ENCODE assay signal across 19 cellular contexts in the genomic region with DNA sequence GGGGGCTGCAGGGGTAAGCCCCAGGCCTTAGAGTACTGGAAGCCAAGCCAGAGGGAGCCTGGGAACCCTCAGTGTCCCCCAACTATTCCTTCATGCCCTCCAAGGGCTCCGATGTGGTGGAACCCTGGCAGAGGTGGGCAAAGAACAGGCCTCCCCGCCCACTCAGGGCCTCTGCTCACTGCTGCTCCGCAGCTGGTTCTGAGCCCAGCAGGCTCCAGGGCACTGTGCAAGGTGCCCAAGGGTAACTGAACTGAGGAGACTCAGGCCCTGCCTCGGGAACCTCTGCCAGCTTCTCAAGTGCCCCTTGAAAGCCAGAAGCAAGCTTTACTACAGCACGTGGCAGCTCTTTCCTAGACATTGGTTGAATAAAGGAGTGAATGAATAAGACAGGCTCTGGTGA. TPM values are rescaled to one million over a fixed set of nuclear protein-coding genes. Genes with fewer than 3 reads are reported as not detected.
DNase-seq lines count a peak whose midpoint lies in the region; ATAC-seq, FAIRE-seq and TF ChIP-seq lines count a peak whose summit lies in the region.
"Had no signal": no experiment of that assay in that cellular context is flagged by ENCODE, and none has a peak within 500 bp of the region (broad histone marks: within the 10 kb centered on the region; RNA-seq: fewer than 3 reads in every experiment).

No MANE protein-coding gene starts in this region.

- no peak overlapping the region for H4K91ac ChIP-seq in H1 (replicated peaks; ENCODE audit: insufficient read length, low read length)

- no peak for TF ChIP-seq RAD21 in H1 (IDR thresholded peaks at IDR 0.05 in 1 of 2, conservative IDR thresholded peaks at IDR 0.05 in 1 of 2; ENCODE audit: low read depth in 2 of 2, low read length in 2 of 2)

- H3K9me3 ChIP-seq in Karpas-422 (ENCODE audit: low read length) (no peaks in the 10 kb centered on the region; the same call in 1 of the 2 replicates), H1 (ENCODE audit: insufficient read depth in 2 of 2, low read depth in 1 of 2, low read length in 1 of 2) (no peaks in the 10 kb centered on the region)
- H3K9me3 ChIP-seq: HAP-1, SJCRH30 had no signal

- no peak overlapping the region for H2AFZ ChIP-seq in Karpas-422 (ENCODE audit: low read length)
- no peak overlapping the region for H2AFZ ChIP-seq in H1 (ENCODE audit: low read length)
- H2AFZ ChIP-seq: GM23248 had no signal

- H3K23me2 ChIP-seq in H1 (ENCODE audit: low read depth, low read length): peaks cover 7% of the 10 kb centered on the region; the same call in 1 of the 2 replicates

- H3K27me3 ChIP-seq in Karpas-422 (ENCODE audit: low read length) (no peaks in the 10 kb centered on the region), H1 (replicated peaks in 1 of 4; ENCODE audit: control insufficient read depth in 3 of 4, extremely low read depth in 1 of 4, insufficient read depth in 3 of 4, low read length in 3 of 4) (peaks cover 0 to 2% (median 0%) of the 10 kb centered on the region in 4 experiments; a peak in 1 of 7 replicates)
- H3K27me3 ChIP-seq: SJCRH30 had no signal

- no peak overlapping the region for H3K14ac ChIP-seq in H1 (ENCODE audit: insufficient read length)

- H3K27ac ChIP-seq in Karpas-422 (ENCODE audit: low read length) (peak overlapping the region; percentile 99), H1 (ENCODE audit: low read depth, low read length) (no peak overlapping the region)
- H3K27ac ChIP-seq: GM23248, KMS-11, SJCRH30 had no signal

- CTCF ChIA-PET in H1 (lab: Charles Lee; ENCODE audit: partially characterized antibody): interaction anchor here (7.0 kb wide), 1 partner anchor 15 kb away, joined by 32 read pairs; no protein-coding TSS in a partner anchor

- POLR2A ChIA-PET in H1 (lab: Charles Lee; ENCODE audit: partially characterized antibody): no interaction called here

- H3K9ac ChIP-seq in Karpas-422 (ENCODE audit: low read length): peak overlapping the region; percentile 37
- no peak overlapping the region for H3K9ac ChIP-seq in H1 (replicated peaks in 1 of 4; ENCODE audit: extremely low read depth in 1 of 4, low read depth in 3 of 4, low read length in 3 of 4)
- H3K9ac ChIP-seq: GM23248, KMS-11 had no signal

- H4K5ac ChIP-seq in H1 (ENCODE audit: insufficient read length, low read depth, low read length): no peak overlapping the region

- H4K20me1 ChIP-seq in Karpas-422 (ENCODE audit: insufficient read depth, low read depth, low read length): no peaks in the 10 kb centered on the region
- H4K20me1 ChIP-seq in H1 (replicated peaks in 1 of 2; ENCODE audit: control insufficient read depth in 1 of 2, insufficient read depth in 2 of 2, low read length in 2 of 2): peaks cover 0 to 5% of the 10 kb centered on the region in 2 experiments

- no peak overlapping the region for H3K23ac ChIP-seq in H1 (ENCODE audit: insufficient read length)

- H3K4me1 ChIP-seq in Karpas-422 (ENCODE audit: low read length) (peaks cover 99% of the 10 kb centered on the region), H1 (replicated peaks in 1 of 4; ENCODE audit: control insufficient read depth in 3 of 4, insufficient read depth in 4 of 4, low read length in 3 of 4) (peaks cover 0 to 7% (median 1%) of the 10 kb centered on the region in 4 experiments; a peak in 3 of 7 replicates)

- no peak overlapping the region for H2BK15ac ChIP-seq in H1 (ENCODE audit: low read length)

- TF ChIP-seq CTCF in H1 (IDR thresholded peaks at IDR 0.05; ENCODE audit: control extremely low read depth in 1 of 3, insufficient read depth in 1 of 3, low read depth in 1 of 3, low read length in 3 of 3): no peak

- TF ChIP-seq EP300 in H1 (IDR thresholded peaks at IDR 0.05; ENCODE audit: borderline replicate concordance in 1 of 2, low read depth in 2 of 2, low read length in 2 of 2): no peak

- DNase-seq in DMS79 treated with DMSO at 0.1 percent for 48 hours (lab: John Stamatoyannopoulos, UW) (peak; percentile 70), Karpas-422 (no peak), H1 (ENCODE audit: low read depth in 1 of 2, low spot score in 2 of 2) (no peak), posterior vena cava (ENCODE audit: low spot score) (peak; percentile 81), NCI-H446 (lab: John Stamatoyannopoulos, UW) (no peak)
- no peak for DNase-seq in central memory CD4-positive, alpha-beta T cell
- DNase-seq: COR-L47, DND-41, GM23248, NCI-H1105, NCI-H146, NCI-H2081 treated with DMSO at 0.1 percent for 48 hours, NCI-H510A treated with DMSO at 0.1 percent for 48 hours, NCI-H748 treated with DMSO at 0.1 percent for 48 hours, SJCRH30 had no signal

- H2BK120ac ChIP-seq in H1 (replicated peaks; ENCODE audit: low read depth, low read length): no peak overlapping the region

- H3K79me2 ChIP-seq in Karpas-422 (ENCODE audit: low read length) (peaks cover 96% of the 10 kb centered on the region), H1 (ENCODE audit: control insufficient read depth in 1 of 2, insufficient read depth in 2 of 2, low read length in 2 of 2) (no peaks in the 10 kb centered on the region)

- no peak overlapping the region for H3K4me3 ChIP-seq in Karpas-422 (ENCODE audit: low read length)
- no peak overlapping the region for H3K4me3 ChIP-seq in H1 (ENCODE audit: extremely low read depth in 1 of 4, insufficient read depth in 2 of 4, low read depth in 3 of 4, low read length in 4 of 4)
- H3K4me3 ChIP-seq: GM12878, GM23248, HAP-1, SJCRH30 had no signal

- H4K8ac ChIP-seq in H1 (ENCODE audit: extremely low read depth, insufficient read depth, low read length): no peak overlapping the region

- no peak overlapping the region for H2BK12ac ChIP-seq in H1 (ENCODE audit: low read depth, low read length)

- H2BK5ac ChIP-seq in H1 (ENCODE audit: low read depth, low read length): peak overlapping the region; percentile 14; the same call in 1 of the 2 replicates

- no peak overlapping the region for H2BK20ac ChIP-seq in H1 (ENCODE audit: low read length)

- no peak overlapping the region for H3K4ac ChIP-seq in H1 (replicated peaks; ENCODE audit: insufficient read length, low read depth, low read length)

- no peak overlapping the region for H3K4me2 ChIP-seq in Karpas-422 (ENCODE audit: low read depth, low read length, poor library complexity, severe bottlenecking)
- H3K4me2 ChIP-seq in H1 (ENCODE audit: insufficient read depth in 1 of 2, low read depth in 2 of 2, low read length in 2 of 2): no peak overlapping the region
- H3K4me2 ChIP-seq: KMS-11 had no signal

- no peak overlapping the region for H2AK5ac ChIP-seq in H1 (ENCODE audit: low read depth, low read length)

- H3K9me2 ChIP-seq in Karpas-422 (replicated peaks; ENCODE audit: insufficient read depth, low read length): no peaks in the 10 kb centered on the region

- FAIRE-seq in H1 (lab: Jason Lieb, UNC): no peak
- FAIRE-seq: GM12878 had no signal

- no peak for ATAC-seq in HG02840 (IDR thresholded peaks at IDR 0.05; ENCODE audit: low FRiP score, unreplicated experiment)
- ATAC-seq: GM12878 had no signal

- intact Hi-C loops in posterior vena cava (cut with DNase I): no loop called here

- H3K18ac ChIP-seq in H1 (ENCODE audit: extremely low read depth, low read length): no peak overlapping the region

- H3K36me3 ChIP-seq in Karpas-422 (ENCODE audit: insufficient read depth, low read length) (peaks cover 60% of the 10 kb centered on the region), H1 (ENCODE audit: control insufficient read depth in 2 of 4, insufficient read depth in 4 of 4, low read length in 3 of 4) (no peaks in the 10 kb centered on the region)
- H3K36me3 ChIP-seq: HAP-1, SJCRH30 had no signal

- WGBS in H1 (ENCODE audit: extremely low coverage in 1 of 2, insufficient coverage in 1 of 2, insufficient read length in 1 of 2, insufficient replicate concordance in 2 of 2, low coverage in 1 of 2, low lambda C conversion rate in 2 of 2, missing lambda C conversion rate in 1 of 2), 2 experiments: 85% methylated on average over 5 of the region's 5 CpGs; no CpG with 5 or more reads in 1 of the 2 experiments

- no peak for TF ChIP-seq POLR2A in H1 (IDR thresholded peaks at IDR 0.05; ENCODE audit: control extremely low read depth in 1 of 2, low read depth in 2 of 2, low read length in 2 of 2)

- no peak overlapping the region for H3K56ac ChIP-seq in H1 (replicated peaks; ENCODE audit: insufficient read length, low read depth, low read length)

- H3K79me1 ChIP-seq in H1 (ENCODE audit: low read depth, low read length): no peaks in the 10 kb centered on the region

TF ChIP-seq in H1, 55 proteins besides CTCF, POLR2A, EP300 and RAD21:
- TF ChIP-seq CBX5 (IDR thresholded peaks at IDR 0.05; ENCODE audit: low read depth, low read length) (no peak), SIX5 (IDR thresholded peaks at IDR 0.05; ENCODE audit: low read depth, low read length) (no peak)

RNA-seq across cellular contexts. Expression of gene TOX2, which starts 54.8 kb away (rescaled TPM):
- 42.9 and 54.1 TPM in 2 replicates for total RNA-seq in Karpas-422 (2014; rRNA removed; shearing (Covaris generic); ENCODE audit: low replicate concordance)
- total RNA-seq in H1 (2021; fragmentation: NEBNext Ultra II Directional; extraction: Animal tissue kit (Norgen Biotek cat#: 25700)): 3.4 TPM in 2 replicates
- 1.8 and 2.5 TPM in 2 replicates for polyA plus RNA-seq in H1 (2011; rRNA removed)
- polyA plus RNA-seq in H1 (2011; cell fraction: cytosol; rRNA removed): 0.83 TPM
- 1.8 TPM for polyA plus RNA-seq in H1 (2011; cell fraction: nucleus; rRNA removed)
- 1.6 to 3.7 TPM (median 3.2 TPM) in 4 replicates for polyA plus RNA-seq in H1 (2012, experiment 1 of 2)
- polyA plus RNA-seq in H1 (2012, experiment 2 of 2): 3.3 TPM
- 4.8 TPM for polyA plus RNA-seq in H1 (2013, experiment 1 of 2)
- polyA plus RNA-seq in H1 (2013, experiment 2 of 2): 5.4 TPM
- 0.44 and 0.46 TPM in 2 replicates for polyA minus RNA-seq in H1 (2011; rRNA and poly(A)+ RNA removed)
- 1.7 TPM for polyA minus RNA-seq in H1 (2011; cell fraction: cytosol; rRNA and poly(A)+ RNA removed)
- polyA minus RNA-seq in H1 (2011; cell fraction: nucleus; rRNA and poly(A)+ RNA removed): 1.5 TPM
- total RNA-seq in posterior vena cava: 1 to 10 TPM; 1.1 to 1.5 TPM

Comparison
In these comparisons a context has a peak if more than half of its experiments do, and no peak if none do; other contexts are left out.
1. DNase-seq: peak in DMS79 treated with DMSO at 0.1 percent for 48 hours (single experiment) and posterior vena cava (single experiment); none in Karpas-422 (single experiment), H1 (0 of 2), NCI-H446 (0 of 2) and central memory CD4-positive, alpha-beta T cell (single experiment).